Comparison of ENCODE assay signal across 17 cellular contexts in the genomic region with DNA sequence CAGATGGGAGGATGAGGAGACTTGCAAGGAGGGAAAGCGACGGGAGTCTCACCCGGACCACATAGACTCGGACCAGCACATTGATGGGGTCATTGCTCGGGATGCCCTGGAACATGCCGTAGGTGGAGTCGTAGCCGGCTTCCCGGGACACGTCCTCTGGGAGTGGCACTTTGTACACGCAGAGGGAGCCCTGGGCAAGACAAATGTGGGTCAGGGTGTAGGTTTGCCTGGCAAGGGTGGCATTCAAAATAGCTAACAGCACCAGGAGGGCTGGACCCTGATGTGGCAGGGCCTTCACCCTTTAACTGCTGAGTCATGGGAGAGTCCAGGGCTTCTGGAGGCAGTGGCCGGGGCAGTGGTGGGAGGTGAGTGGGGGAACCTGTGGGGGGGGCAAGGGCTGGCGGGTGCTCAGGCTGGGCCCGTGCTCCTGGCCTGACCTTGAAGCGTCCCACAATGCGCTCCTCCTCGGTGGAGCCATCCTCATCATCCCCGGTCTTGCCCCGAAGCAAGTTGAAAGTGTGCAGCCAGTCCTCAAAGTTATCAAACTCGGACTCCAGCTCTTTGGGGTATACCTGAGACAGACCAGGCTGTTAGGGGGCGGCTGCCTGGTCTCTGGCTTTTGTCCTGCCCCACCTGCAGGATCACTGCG. TPM values are rescaled to one million over a fixed set of nuclear protein-coding genes. Genes with fewer than 3 reads are reported as not detected.
DNase-seq lines count a peak whose midpoint lies in the region; ATAC-seq, FAIRE-seq and TF ChIP-seq lines count a peak whose summit lies in the region.
"Had no signal": no experiment of that assay in that cellular context is flagged by ENCODE, and none has a peak within 500 bp of the region (broad histone marks: within the 10 kb centered on the region; RNA-seq: fewer than 3 reads in every experiment).

No MANE protein-coding gene starts in this region.

- peak overlapping the region; percentile 32 for H2AFZ ChIP-seq in ACC112 (ENCODE audit: low read length, unreplicated experiment)
- H2AFZ ChIP-seq in HepG2 (ENCODE audit: low read length) = no peak overlapping the region

- peak overlapping the region; percentile 30 for H3K4me2 ChIP-seq in HepG2 (ENCODE audit: low read depth, low read length)
- H3K4me2 ChIP-seq: BLaER1 had no signal

- H3K9me3 ChIP-seq in T-helper 17 cell (ENCODE audit: control insufficient read depth, low read length, poor library complexity, severe bottlenecking) = peaks cover 7% of the 10 kb centered on the region
- peaks cover 5% of the 10 kb centered on the region for H3K9me3 ChIP-seq in HepG2 (ENCODE audit: low read length)
- peaks cover 8% of the 10 kb centered on the region for H3K9me3 ChIP-seq in psoas muscle
- H3K9me3 ChIP-seq: BLaER1 had no signal

- CTCF ChIA-PET in HepG2 (lab: Yijun Ruan, JAX; ENCODE audit: low intra/inter-chr PET ratio, low total read pairs) = no interaction called here

- H3K79me2 ChIP-seq in ACC112 (ENCODE audit: control insufficient read depth, insufficient read depth, low read length, unreplicated experiment) (no peaks in the 10 kb centered on the region), HepG2 (ENCODE audit: insufficient read depth, low read length) (no peaks in the 10 kb centered on the region)

- intact Hi-C loops in HepG2 (cut with micrococcal nuclease; ENCODE audit: unreplicated experiment) = loop anchor here (5.0 to 10.0 kb wide), 2 partner anchors 119 to 512 kb away; partner anchors contain the start of genes ADGRF3 and SELENOI
- intact Hi-C loops in psoas muscle (cut with DNase I) = loop anchor here (5.0 to 10.0 kb wide), 2 partner anchors 112 to 234 kb away; no protein-coding TSS in a partner anchor

- WGBS in HepG2 (ENCODE audit: low lambda C conversion rate) = 45% methylated on average over 16 of the region's 22 CpGs
- WGBS in psoas muscle, 3 donors = 57 to 77% (median 72%) methylated on average over 22 of the region's 22 CpGs

- H3K36me3 ChIP-seq in ACC112 (ENCODE audit: insufficient read depth, low read length) = no peaks in the 10 kb centered on the region
- no peaks in the 10 kb centered on the region for H3K36me3 ChIP-seq in HepG2 (replicated peaks in 1 of 2; ENCODE audit: control insufficient read depth in 1 of 2, insufficient read depth in 2 of 2, low read length in 2 of 2)
- H3K36me3 ChIP-seq in psoas muscle (ENCODE audit: insufficient read depth in 1 of 2, low read depth in 1 of 2) = no peaks in the 10 kb centered on the region
- H3K36me3 ChIP-seq: BLaER1 had no signal

- TF ChIP-seq CTCF in HepG2 (CRISPR knock-in tag; IDR thresholded peaks at IDR 0.05) (no peak), psoas muscle (IDR thresholded peaks at IDR 0.05) (no peak)

- no peaks in the 10 kb centered on the region for H4K20me1 ChIP-seq in HepG2 (ENCODE audit: insufficient read depth, low read length)
- H4K20me1 ChIP-seq: BLaER1 had no signal

- FAIRE-seq in HepG2 (lab: Jason Lieb, UNC) = no peak
- FAIRE-seq: A204.1, HTR-8/SVneo had no signal

- H3K27me3 ChIP-seq in ACC112 (ENCODE audit: insufficient read depth, low read length) (no peaks in the 10 kb centered on the region), HepG2 (ENCODE audit: control insufficient read depth in 1 of 2, insufficient read depth in 2 of 2, low read length in 2 of 2) (0 out of 5 replicates have a peak, but pooled peaks cover 0 to 3% of the 10 kb centered on the region in 2 experiments), psoas muscle (ENCODE audit: insufficient read depth in 3 of 3, low read length in 2 of 3) (no peaks in the 10 kb centered on the region)
- H3K27me3 ChIP-seq: BLaER1 had no signal

- DNase-seq in T-helper 17 cell = no peak
- no peak for DNase-seq in HepG2 (ENCODE audit: low spot score)
- DNase-seq in psoas muscle = peak in 1 of 2 donors; percentile 52
- no peak for DNase-seq in activated gamma-delta T cell treated with Interleukin-2 at 50 U/mL for 16 hours
- no peak for DNase-seq in activated CD8-positive, alpha-beta memory T cell treated with anti-CD3 and anti-CD28 coated beads for 24 hours
- no peak for DNase-seq in NCI-H82 (lab: John Stamatoyannopoulos, UW)
- DNase-seq: DMS53, HCEC 1CT, HFFc6 had no signal

- TF ChIP-seq POLR2A in HepG2 (IDR thresholded peaks at IDR 0.05; ENCODE audit: insufficient read depth in 1 of 2, low read depth in 2 of 2, low read length in 2 of 2) = no peak

- H3K4me3 ChIP-seq in ACC112 (ENCODE audit: low read depth, low read length) (no peak overlapping the region), HepG2 (replicated peaks in 1 of 3; ENCODE audit: insufficient read depth in 1 of 3, low read depth in 2 of 3, low read length in 3 of 3) (peak overlapping the region in 1 of 3 experiments; percentile 41; a peak in 1 of 6 replicates), psoas muscle (no peak overlapping the region)
- H3K4me3 ChIP-seq: BLaER1 had no signal

- peaks cover 10% of the 10 kb centered on the region for H3K4me1 ChIP-seq in ACC112 (ENCODE audit: control insufficient read depth, insufficient read depth, low read length, unreplicated experiment)
- H3K4me1 ChIP-seq in HepG2 (ENCODE audit: insufficient read depth, low read length) = peaks cover 18% of the 10 kb centered on the region
- peaks cover 12% of the 10 kb centered on the region for H3K4me1 ChIP-seq in psoas muscle

- H3K4me3 Mint-ChIP-seq in T-helper 17 cell = no peak overlapping the region
- H3K4me3 Mint-ChIP-seq: CD8-positive, alpha-beta memory T cell; HFFc6 had no signal

- no peak for TF ChIP-seq EP300 in HepG2 (IDR thresholded peaks at IDR 0.05; ENCODE audit: low read depth in 2 of 2, low read length in 2 of 2)
- no peak for TF ChIP-seq EP300 in HepG2 (CRISPR knock-in tag; IDR thresholded peaks at IDR 0.05; ENCODE audit: borderline replicate concordance)

- no peak overlapping the region for H3K9ac ChIP-seq in HepG2 (ENCODE audit: insufficient read depth, low read depth, low read length)
- H3K9ac ChIP-seq: BLaER1 had no signal

- H3K27ac Mint-ChIP-seq in T-helper 17 cell = peak overlapping the region; percentile 27
- H3K27ac Mint-ChIP-seq: CD8-positive, alpha-beta memory T cell; HFFc6 had no signal

- no peaks in the 10 kb centered on the region for H3K36me3 Mint-ChIP-seq in T-helper 17 cell (ENCODE audit: low read depth)

- H3K27ac ChIP-seq in ACC112 (ENCODE audit: low read depth, low read length) = no peak overlapping the region
- H3K27ac ChIP-seq in HepG2 (ENCODE audit: extremely low read length, insufficient read depth, low read length) = no peak overlapping the region
- H3K27ac ChIP-seq in psoas muscle = no peak overlapping the region
- H3K27ac ChIP-seq: BLaER1 had no signal

- H3K4me1 Mint-ChIP-seq in T-helper 17 cell = peaks cover 2% of the 10 kb centered on the region
- H3K4me1 Mint-ChIP-seq: CD8-positive, alpha-beta memory T cell had no signal

- ATAC-seq in T-helper 17 cell (no peak), HepG2 (no peak; the same call in 2 of the 3 replicates), psoas muscle (peak; percentile 31 to 58 (median 52)), HG03354 (IDR thresholded peaks at IDR 0.05; ENCODE audit: poor library complexity, severe bottlenecking, unreplicated experiment) (no peak)

- POLR2A ChIA-PET in HepG2 (lab: Yijun Ruan, JAX) = interaction anchor here (2.4 kb wide), 1 partner anchor 9 kb away, joined by 14 read pairs; no protein-coding TSS in a partner anchor

- no peak for TF ChIP-seq RAD21 in HepG2 (CRISPR knock-in tag; IDR thresholded peaks at IDR 0.05)

- BruUV-seq in HepG2 (replicated peaks; lab: Mats Ljungman, UMichigan) = no TSS peak

- no peaks in the 10 kb centered on the region for H3K27me3 Mint-ChIP-seq in T-helper 17 cell

- in situ Hi-C loops in HepG2 (cut with HindIII; ENCODE audit: extremely low pct_ligation_motif_present, low pct_unique_long_range_greater_than_20kb) = loop anchor here (5.0 to 10.0 kb wide), 2 partner anchors 149 to 232 kb away; no protein-coding TSS in a partner anchor

TF ChIP-seq in HepG2, 621 proteins besides CTCF, POLR2A, EP300 and RAD21 (continues in another document):
- TF ChIP-seq U2AF1 (optimal IDR thresholded peaks at IDR 0.05; ENCODE audit: low read depth, low read length) = no peak
- TF ChIP-seq, protein P1, sequence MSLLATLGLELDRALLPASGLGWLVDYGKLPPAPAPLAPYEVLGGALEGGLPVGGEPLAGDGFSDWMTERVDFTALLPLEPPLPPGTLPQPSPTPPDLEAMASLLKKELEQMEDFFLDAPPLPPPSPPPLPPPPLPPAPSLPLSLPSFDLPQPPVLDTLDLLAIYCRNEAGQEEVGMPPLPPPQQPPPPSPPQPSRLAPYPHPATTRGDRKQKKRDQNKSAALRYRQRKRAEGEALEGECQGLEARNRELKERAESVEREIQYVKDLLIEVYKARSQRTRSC (CRISPR knock-in tag; IDR thresholded peaks at IDR 0.05; ENCODE audit: low read depth) = no peak
- no peak for TF ChIP-seq ZNF670 (CRISPR knock-in tag; IDR thresholded peaks at IDR 0.05; ENCODE audit: borderline replicate concordance)
- no peak for TF ChIP-seq ZSCAN9 (CRISPR knock-in tag; IDR thresholded peaks at IDR 0.05; ENCODE audit: borderline replicate concordance)

RNA-seq across cellular contexts. Expression of gene OTOF, which starts 11.1 kb away (rescaled TPM):
- total RNA-seq in T-helper 17 cell (under 1 TPM; 0.50 to 0.87 TPM), HepG2 (2016; rRNA removed; fragmentation: Illumina TruSeq; extraction: Trizol) (0.04 TPM in 1 of 2 replicates, not detected in the other), psoas muscle (1 to 10 TPM in 2 of 4 donors, under 1 TPM in 2; 0.34 to 2.2 (median 1.1) TPM)
- total RNA-seq in HepG2 (2016; cell fraction: cytosol; rRNA removed; fragmentation: Illumina TruSeq; extraction: Trizol; ENCODE audit: low read depth) = 0.09 TPM in 1 of 2 replicates, not detected in the other
- 0.04 TPM in 1 of 2 replicates, not detected in the other for total RNA-seq in HepG2 (2016; cell fraction: insoluble cytoplasmic fraction; rRNA removed; fragmentation: Illumina TruSeq; extraction: Trizol)
- 0.03 TPM in 1 of 2 replicates, not detected in the other for total RNA-seq in HepG2 (2016; cell fraction: membrane; rRNA removed; fragmentation: Illumina TruSeq; extraction: Trizol)
- total RNA-seq in HepG2 (2016; cell fraction: nucleus; rRNA removed; fragmentation: Illumina TruSeq; extraction: Trizol) = 0.06 TPM in 1 of 2 replicates, not detected in the other
- polyA plus RNA-seq in HepG2 (2011; rRNA removed) (not detected in 2 replicates), psoas muscle (under 1 TPM; 0.14 to 0.16 (median 0.14) TPM)
- polyA plus RNA-seq in HepG2 (2011; cell fraction: cytosol; rRNA removed) = 0.01 TPM in 2 replicates
- 0.12 and 0.26 TPM in 2 replicates for polyA plus RNA-seq in HepG2 (2011; cell fraction: nucleus; rRNA removed)
- 0.05 TPM in 1 of 2 replicates, not detected in the other for polyA plus RNA-seq in HepG2 (2012)
- not detected in 2 replicates for polyA plus RNA-seq in HepG2 (2016; cell fraction: cytosol; fragmentation: Illumina TruSeq; extraction: Trizol; ENCODE audit: low read depth)
- polyA plus RNA-seq in HepG2 (2016; cell fraction: insoluble cytoplasmic fraction; fragmentation: Illumina TruSeq; extraction: Trizol; ENCODE audit: low read depth) = 0.04 TPM in 1 of 2 replicates, not detected in the other
- not detected in 2 replicates for polyA plus RNA-seq in HepG2 (2016; cell fraction: membrane; fragmentation: Illumina TruSeq; extraction: Trizol; ENCODE audit: low read depth)
- polyA plus RNA-seq in HepG2 (2016; cell fraction: nucleus; fragmentation: Illumina TruSeq; extraction: Trizol; ENCODE audit: insufficient read depth, low read depth) = 0.33 TPM in 1 of 2 replicates, not detected in the other
- 0.02 TPM in 1 of 2 replicates, not detected in the other for polyA minus RNA-seq in HepG2 (2011; rRNA and poly(A)+ RNA removed; ENCODE audit: low replicate concordance)
- polyA minus RNA-seq in HepG2 (2011; cell fraction: cytosol; rRNA and poly(A)+ RNA removed) = not detected in 2 replicates
- not detected in 2 replicates for polyA minus RNA-seq in HepG2 (2011; cell fraction: nucleus; rRNA and poly(A)+ RNA removed)
- total RNA-seq: Daoy, H4 had no signal

Comparison
In these comparisons a context has a peak if more than half of its experiments do, and no peak if none do; other contexts are left out.
1. ATAC-seq: peak in psoas muscle (4 of 4); none in T-helper 17 cell (single experiment), HepG2 (single experiment) and HG03354 (single experiment).